In genomic region chr3:82355228-82355627, GRCh38 we compare ENCODE assay signal across 20 cellular contexts.
A peak's percentile ranks its signal among the peaks of the same experiment; 100 is the strongest.
DNase-seq lines count a peak whose midpoint lies in the region; ATAC-seq and TF ChIP-seq lines count a peak whose summit lies in the region.
"Had no signal": no experiment of that assay in that cellular context is flagged by ENCODE, and none has a peak within 500 bp of the region (broad histone marks: within the 10 kb centered on the region; RNA-seq: fewer than 3 reads in every experiment).

No MANE protein-coding gene starts in this region.

- H3K79me2 ChIP-seq in neural progenitor cell (ENCODE audit: low read depth) (no peaks in the 10 kb centered on the region), osteoblast (ENCODE audit: insufficient read depth, low read length) (no peaks in the 10 kb centered on the region)

- TF ChIP-seq POLR2A in ovary (IDR thresholded peaks at IDR 0.05) = no peak

- H3K27ac ChIP-seq in neural progenitor cell = no peak overlapping the region
- peak overlapping the region in 1 of 2 donors; percentile 62 for H3K27ac ChIP-seq in ovary
- H3K27ac ChIP-seq in osteoblast (ENCODE audit: low read depth, low read length) = no peak overlapping the region
- H3K27ac ChIP-seq: GM23248 had no signal

- POLR2A ChIA-PET in WTC11 (lab: Charles Lee) = no interaction called here

- CTCF ChIA-PET in WTC11 (lab: Charles Lee) = no interaction called here

- no peaks in the 10 kb centered on the region for H3K36me3 ChIP-seq in neural progenitor cell
- H3K36me3 ChIP-seq in ovary = no peaks in the 10 kb centered on the region
- H3K36me3 ChIP-seq in osteoblast (ENCODE audit: insufficient read depth, low read length) = no peaks in the 10 kb centered on the region
- H3K36me3 ChIP-seq: BE2C had no signal

- H3K27me3 Mint-ChIP-seq in WTC11 (ENCODE audit: low read depth) = no peaks in the 10 kb centered on the region
- H3K27me3 Mint-ChIP-seq in neural progenitor cell (ENCODE audit: insufficient read depth, low read depth) = no peaks in the 10 kb centered on the region
- H3K27me3 Mint-ChIP-seq: CD4-positive, CD25-positive, alpha-beta regulatory T cell; CD8-positive, alpha-beta memory T cell had no signal

- H3K27ac Mint-ChIP-seq in WTC11 (0 out of 2 replicates have a peak overlapping the region, but pooled peaks have one; percentile 44), neural progenitor cell (no peak overlapping the region)
- H3K27ac Mint-ChIP-seq: CD4-positive, CD25-positive, alpha-beta regulatory T cell; CD8-positive, alpha-beta memory T cell had no signal

- H3K4me1 ChIP-seq in neural progenitor cell (no peaks in the 10 kb centered on the region), ovary (ENCODE audit: insufficient read depth) (peaks cover 4% of the 10 kb centered on the region), osteoblast (ENCODE audit: insufficient read depth, low read length) (no peaks in the 10 kb centered on the region)
- H3K4me1 ChIP-seq: BE2C had no signal

- H3K9me3 ChIP-seq in neural progenitor cell (ENCODE audit: low read depth) (no peaks in the 10 kb centered on the region), ovary (no peaks in the 10 kb centered on the region), osteoblast (ENCODE audit: low read depth, low read length) (no peaks in the 10 kb centered on the region)
- H3K9me3 ChIP-seq: BE2C had no signal

- H3K4me1 Mint-ChIP-seq in WTC11 (peaks cover 31% of the 10 kb centered on the region), neural progenitor cell (peaks cover 2% of the 10 kb centered on the region)
- H3K4me1 Mint-ChIP-seq: CD4-positive, CD25-positive, alpha-beta regulatory T cell; CD8-positive, alpha-beta memory T cell had no signal

- no peak overlapping the region for H3K4me2 ChIP-seq in neural progenitor cell
- no peak overlapping the region for H3K4me2 ChIP-seq in osteoblast (ENCODE audit: insufficient read depth, low read length)

- DNase-seq in WTC11 (ENCODE audit: low spot score) (no peak), iPS-NIHi11 (ENCODE audit: low spot score) (peak; percentile 15), neural progenitor cell (ENCODE audit: low spot score) (no peak), ovary (no peak), NCI-H187 treated with DMSO at 0.1 percent for 48 hours (lab: John Stamatoyannopoulos, UW) (no peak), osteoblast (ENCODE audit: insufficient read length, low spot score, missing footprints) (no peak)
- DNase-seq: ACHN; BE2C; C1 segment of cervical spinal cord; CD4-positive, CD25-positive, alpha-beta regulatory T cell; CD8-positive, alpha-beta memory T cell; COR-L47; DMS 273 treated with DMSO at 0.1 percent for 48 hours; DMS53; DND-41; EL; GM23248; H7 had no signal

- H3K4me3 Mint-ChIP-seq in WTC11 (no peak overlapping the region), neural progenitor cell (no peak overlapping the region)
- H3K4me3 Mint-ChIP-seq: CD4-positive, CD25-positive, alpha-beta regulatory T cell; CD8-positive, alpha-beta memory T cell had no signal

- H2AFZ ChIP-seq in neural progenitor cell (replicated peaks) (peak overlapping the region; percentile 57), osteoblast (ENCODE audit: low read length) (no peak overlapping the region)
- H2AFZ ChIP-seq: GM23248 had no signal

- TF ChIP-seq EP300 in ovary (IDR thresholded peaks at IDR 0.05) = no peak

- intact Hi-C loops in ovary (cut with DNase I) = no loop called here

- TF ChIP-seq CTCF in WTC11 (IDR thresholded peaks at IDR 0.05) = no peak
- no peak for TF ChIP-seq CTCF in neural progenitor cell (IDR thresholded peaks at IDR 0.05)
- TF ChIP-seq CTCF in ovary (IDR thresholded peaks at IDR 0.05) = no peak
- TF ChIP-seq CTCF in osteoblast (IDR thresholded peaks at IDR 0.05; ENCODE audit: extremely low read depth, low read depth, low read length) = no peak

- H3F3A ChIP-seq in neural progenitor cell (ENCODE audit: low read depth) = no peaks in the 10 kb centered on the region

- H3K9ac ChIP-seq in neural progenitor cell = no peak overlapping the region
- H3K9ac ChIP-seq: GM23248 had no signal

- H3K4me3 ChIP-seq in neural progenitor cell (no peak overlapping the region), ovary (no peak overlapping the region), osteoblast (ENCODE audit: insufficient read depth, low read length) (no peak overlapping the region)
- H3K4me3 ChIP-seq: GM12878, GM23248 had no signal

- 0 out of 2 replicates have a peak, but pooled peaks have one; percentile 60 for ATAC-seq in WTC11
- ATAC-seq in HG03159 (IDR thresholded peaks at IDR 0.05; ENCODE audit: unreplicated experiment) = no peak
- ATAC-seq: GM12878 had no signal

- H4K20me1 ChIP-seq in neural progenitor cell (ENCODE audit: low read depth) (no peaks in the 10 kb centered on the region), osteoblast (ENCODE audit: insufficient read depth, low read length) (no peaks in the 10 kb centered on the region)

- peaks cover 7% of the 10 kb centered on the region; the same call in 1 of the 2 replicates for H3K36me3 Mint-ChIP-seq in WTC11
- H3K36me3 Mint-ChIP-seq in neural progenitor cell = no peaks in the 10 kb centered on the region
- H3K36me3 Mint-ChIP-seq: CD4-positive, CD25-positive, alpha-beta regulatory T cell; CD8-positive, alpha-beta memory T cell had no signal

- H3K27me3 ChIP-seq in neural progenitor cell (no peaks in the 10 kb centered on the region), ovary (no peaks in the 10 kb centered on the region), osteoblast (ENCODE audit: insufficient read depth, low read length) (no peaks in the 10 kb centered on the region)
- H3K27me3 ChIP-seq: BE2C had no signal

- 85 to 89% (median 87%) methylated on average over 2 of the region's 2 CpGs for WGBS in ovary, 3 donors

- H3K9me3 Mint-ChIP-seq in WTC11 (peaks cover 21% of the 10 kb centered on the region), neural progenitor cell (no peaks in the 10 kb centered on the region)

TF ChIP-seq in WTC11, 78 proteins besides CTCF, POLR2A, EP300 and RAD21 (continues in another document):
- TF ChIP-seq, protein P1, sequence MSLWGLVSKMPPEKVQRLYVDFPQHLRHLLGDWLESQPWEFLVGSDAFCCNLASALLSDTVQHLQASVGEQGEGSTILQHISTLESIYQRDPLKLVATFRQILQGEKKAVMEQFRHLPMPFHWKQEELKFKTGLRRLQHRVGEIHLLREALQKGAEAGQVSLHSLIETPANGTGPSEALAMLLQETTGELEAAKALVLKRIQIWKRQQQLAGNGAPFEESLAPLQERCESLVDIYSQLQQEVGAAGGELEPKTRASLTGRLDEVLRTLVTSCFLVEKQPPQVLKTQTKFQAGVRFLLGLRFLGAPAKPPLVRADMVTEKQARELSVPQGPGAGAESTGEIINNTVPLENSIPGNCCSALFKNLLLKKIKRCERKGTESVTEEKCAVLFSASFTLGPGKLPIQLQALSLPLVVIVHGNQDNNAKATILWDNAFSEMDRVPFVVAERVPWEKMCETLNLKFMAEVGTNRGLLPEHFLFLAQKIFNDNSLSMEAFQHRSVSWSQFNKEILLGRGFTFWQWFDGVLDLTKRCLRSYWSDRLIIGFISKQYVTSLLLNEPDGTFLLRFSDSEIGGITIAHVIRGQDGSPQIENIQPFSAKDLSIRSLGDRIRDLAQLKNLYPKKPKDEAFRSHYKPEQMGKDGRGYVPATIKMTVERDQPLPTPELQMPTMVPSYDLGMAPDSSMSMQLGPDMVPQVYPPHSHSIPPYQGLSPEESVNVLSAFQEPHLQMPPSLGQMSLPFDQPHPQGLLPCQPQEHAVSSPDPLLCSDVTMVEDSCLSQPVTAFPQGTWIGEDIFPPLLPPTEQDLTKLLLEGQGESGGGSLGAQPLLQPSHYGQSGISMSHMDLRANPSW (CRISPR knock-in tag; conservative IDR thresholded peaks at IDR 0.05; ENCODE audit: low read depth) = no peak
- TF ChIP-seq NR2C2 (CRISPR knock-in tag; IDR thresholded peaks at IDR 0.05) = no peak
- no peak for TF ChIP-seq OVOL2 (CRISPR knock-in tag; IDR thresholded peaks at IDR 0.05; ENCODE audit: borderline replicate concordance)
- TF ChIP-seq HMGXB4 (CRISPR knock-in tag; IDR thresholded peaks at IDR 0.05) = no peak
- TF ChIP-seq, protein P2, sequence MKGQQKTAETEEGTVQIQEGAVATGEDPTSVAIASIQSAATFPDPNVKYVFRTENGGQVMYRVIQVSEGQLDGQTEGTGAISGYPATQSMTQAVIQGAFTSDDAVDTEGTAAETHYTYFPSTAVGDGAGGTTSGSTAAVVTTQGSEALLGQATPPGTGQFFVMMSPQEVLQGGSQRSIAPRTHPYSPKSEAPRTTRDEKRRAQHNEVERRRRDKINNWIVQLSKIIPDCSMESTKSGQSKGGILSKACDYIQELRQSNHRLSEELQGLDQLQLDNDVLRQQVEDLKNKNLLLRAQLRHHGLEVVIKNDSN (CRISPR knock-in tag; IDR thresholded peaks at IDR 0.05) = no peak
- no peak for TF ChIP-seq NR3C1 (CRISPR knock-in tag; conservative IDR thresholded peaks at IDR 0.05; ENCODE audit: low read depth)
